ENCODE assay signal across 20 cellular contexts in the genomic region with DNA sequence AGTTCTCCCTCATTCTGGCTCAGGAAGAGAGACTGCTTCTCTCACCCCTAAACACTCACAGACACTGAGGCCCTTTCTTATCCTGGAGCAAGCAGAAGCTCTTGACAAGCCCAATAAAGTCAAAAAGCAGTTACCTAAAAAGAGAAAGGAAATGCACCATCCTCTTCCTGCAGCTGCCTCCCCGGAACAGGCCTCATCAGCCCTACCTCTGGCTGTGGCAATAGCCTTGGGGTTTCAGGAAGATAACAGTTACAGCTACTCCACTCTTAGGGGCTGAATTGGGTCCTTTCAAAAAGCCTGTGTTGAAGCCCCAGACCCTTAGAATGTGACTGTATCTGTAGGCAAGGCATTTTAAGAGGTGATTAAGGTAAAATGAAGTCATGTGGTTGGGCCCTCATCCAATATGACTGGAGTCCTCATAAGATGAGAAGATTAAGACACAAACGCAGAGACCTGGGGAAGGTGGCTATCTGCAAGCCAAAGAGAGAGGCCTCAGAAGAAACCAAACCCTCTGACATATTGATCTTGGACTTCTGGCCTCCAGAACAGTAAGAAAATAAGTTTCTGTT. TPM values are rescaled to one million over a fixed set of nuclear protein-coding genes. Genes with fewer than 3 reads are reported as not detected.
DNase-seq lines count a peak whose midpoint lies in the region; ATAC-seq, FAIRE-seq and TF ChIP-seq lines count a peak whose summit lies in the region.
"Had no signal": no experiment of that assay in that cellular context is flagged by ENCODE, and none has a peak within 500 bp of the region (broad histone marks: within the 10 kb centered on the region; RNA-seq: fewer than 3 reads in every experiment).

No MANE protein-coding gene starts in this region.

- no peak for DNase-seq in activated CD4-positive, alpha-beta T cell treated with anti-CD3 and anti-CD28 coated beads for 36 hours
- no peak for DNase-seq in activated CD4-positive, alpha-beta T cell treated with anti-CD3 and anti-CD28 coated beads for 48 hours
- peak in 2 of 4 experiments; percentile 31 to 57 for DNase-seq in K562 (ENCODE audit: extremely low read depth in 1 of 4, low spot score in 3 of 4)
- DNase-seq in neural progenitor cell (ENCODE audit: low spot score) = no peak
- DNase-seq in transverse colon = no peak
- no peak for DNase-seq in DMS79 (lab: John Stamatoyannopoulos, UW)
- DNase-seq: 8988T, DMS79 treated with DMSO at 0.1 percent for 48 hours, NCI-H1092, NCI-H1694, NCI-H774 had no signal

- peak; percentile 51 for FAIRE-seq in K562 (lab: Jason Lieb, UNC)
- FAIRE-seq: G401.6, H54 had no signal

- H3K79me2 ChIP-seq in KMS-11 (ENCODE audit: insufficient read depth, low read depth) = no peaks in the 10 kb centered on the region
- no peaks in the 10 kb centered on the region for H3K79me2 ChIP-seq in K562 (ENCODE audit: control insufficient read depth, insufficient read depth, low read length)
- no peaks in the 10 kb centered on the region for H3K79me2 ChIP-seq in neural progenitor cell (ENCODE audit: low read depth)

- H3K4me3 Mint-ChIP-seq in activated CD4-positive, alpha-beta T cell treated with anti-CD3 and anti-CD28 coated beads for 36 hours = no peak overlapping the region
- H3K4me3 Mint-ChIP-seq in neural progenitor cell = no peak overlapping the region

- peak overlapping the region; percentile 58 for H3K4me2 ChIP-seq in KMS-11
- H3K4me2 ChIP-seq in K562 (ENCODE audit: insufficient read depth, low read length) = no peak overlapping the region; the same call in 1 of the 2 replicates
- H3K4me2 ChIP-seq in neural progenitor cell = no peak overlapping the region

- peaks cover 6% of the 10 kb centered on the region for H3K36me3 Mint-ChIP-seq in activated CD4-positive, alpha-beta T cell treated with anti-CD3 and anti-CD28 coated beads for 36 hours (ENCODE audit: low read depth)
- H3K36me3 Mint-ChIP-seq in neural progenitor cell = no peaks in the 10 kb centered on the region

- CTCF ChIA-PET in activated CD4-positive, alpha-beta T cell treated with anti-CD3 and anti-CD28 coated beads for 36 hours (lab: Charles Lee) = interaction anchor here (0.5 kb wide), 1 partner anchor 34 kb away, joined by 3 read pairs; no protein-coding TSS in a partner anchor
- CTCF ChIA-PET in K562 (lab: Yijun Ruan, JAX; ENCODE audit: low intra/inter-chr PET ratio) = no interaction called here

- WGBS in K562 (ENCODE audit: insufficient coverage, low coverage, missing lambda C conversion rate) = 13% methylated on average over 2 of the region's 2 CpGs
- 70 to 80% methylated on average over 1 to 2 of the region's 2 CpGs for WGBS in transverse colon (ENCODE audit: low coverage in 1 of 2), 2 donors

- H3K9me3 Mint-ChIP-seq in activated CD4-positive, alpha-beta T cell treated with anti-CD3 and anti-CD28 coated beads for 36 hours (ENCODE audit: low read depth) = peaks cover 15% of the 10 kb centered on the region
- peaks cover 21% of the 10 kb centered on the region for H3K9me3 Mint-ChIP-seq in neural progenitor cell

- H3K27ac Mint-ChIP-seq in activated CD4-positive, alpha-beta T cell treated with anti-CD3 and anti-CD28 coated beads for 36 hours = no peak overlapping the region
- H3K27ac Mint-ChIP-seq in neural progenitor cell = peak overlapping the region; percentile 22

- in situ Hi-C loops in K562 (cut with MboI) = no loop called here
- in situ Hi-C loops in transverse colon (cut with MboI; ENCODE audit: low pct_ligation_motif_present in 1 of 4, low pct_unique_long_range_greater_than_20kb in 1 of 4, low sequenced_read_pairs in 3 of 4) = no loop called here

- H3K9me3 ChIP-seq in K562 (replicated peaks; ENCODE audit: control insufficient read depth, insufficient read depth, low read depth, low read length) (peaks cover 4% of the 10 kb centered on the region; the same call in 1 of the 2 replicates), neural progenitor cell (ENCODE audit: low read depth) (no peaks in the 10 kb centered on the region), transverse colon (peaks cover 4 to 13% of the 10 kb centered on the region in 2 donors)

- H3K27ac ChIP-seq in KMS-11 (peak overlapping the region; percentile 72), K562 (ENCODE audit: extremely low read depth, low read depth, low read length) (peak overlapping the region; percentile 55), neural progenitor cell (no peak overlapping the region), transverse colon (no peak overlapping the region)
- H3K27ac ChIP-seq: C4-2B had no signal

- H2AFZ ChIP-seq in KMS-11 (ENCODE audit: low read depth) (peak overlapping the region; percentile 66), K562 (ENCODE audit: low read depth, low read length) (peak overlapping the region; percentile 88), neural progenitor cell (replicated peaks) (no peak overlapping the region)

- peaks cover 11% of the 10 kb centered on the region for H3K4me1 Mint-ChIP-seq in activated CD4-positive, alpha-beta T cell treated with anti-CD3 and anti-CD28 coated beads for 36 hours
- H3K4me1 Mint-ChIP-seq in neural progenitor cell = peaks cover 2% of the 10 kb centered on the region

- H4K20me1 ChIP-seq in KMS-11 (ENCODE audit: insufficient read depth) (no peaks in the 10 kb centered on the region), K562 (replicated peaks; ENCODE audit: control insufficient read depth, insufficient read depth, low read length) (no peaks in the 10 kb centered on the region), neural progenitor cell (ENCODE audit: low read depth) (no peaks in the 10 kb centered on the region)

- BruUV-seq in K562 (replicated peaks; lab: Mats Ljungman, UMichigan) = no TSS peak

- intact Hi-C loops in activated CD4-positive, alpha-beta T cell treated with anti-CD3 and anti-CD28 coated beads for 36 hours (cut with DNase I, micrococcal nuclease) = no loop called here
- intact Hi-C loops in K562 (cut with micrococcal nuclease) (no loop called here), transverse colon (cut with DNase I; ENCODE audit: low total_unique reads) (no loop called here)

- H3K27me3 ChIP-seq in KMS-11 (ENCODE audit: insufficient read depth, low read depth) (no peaks in the 10 kb centered on the region), K562 (ENCODE audit: control insufficient read depth in 2 of 2, insufficient read depth in 2 of 2, low read length in 2 of 2) (no peaks in the 10 kb centered on the region), neural progenitor cell (peaks cover 10% of the 10 kb centered on the region), transverse colon (no peaks in the 10 kb centered on the region)

- POLR2A ChIA-PET in activated CD4-positive, alpha-beta T cell treated with anti-CD3 and anti-CD28 coated beads for 36 hours (lab: Charles Lee) = no interaction called here
- POLR2A ChIA-PET in K562 (lab: Yijun Ruan, JAX) = no interaction called here

- TF ChIP-seq CTCF in KMS-11 (conservative IDR thresholded peaks at IDR 0.05; ENCODE audit: low read depth, low read length) (no peak), K562 (IDR thresholded peaks at IDR 0.05 in 2 of 3, conservative IDR thresholded peaks at IDR 0.05 in 1 of 3; ENCODE audit: insufficient read depth in 2 of 3, low read depth in 1 of 3, low read length in 3 of 3) (no peak), neural progenitor cell (IDR thresholded peaks at IDR 0.05) (no peak), transverse colon (IDR thresholded peaks at IDR 0.05) (no peak)

- H3K9ac ChIP-seq in KMS-11 (peak overlapping the region; percentile 12; the same call in 1 of the 2 replicates), K562 (ENCODE audit: insufficient read depth in 1 of 2, low read depth in 2 of 2, low read length in 2 of 2) (no peak overlapping the region; a peak in 1 of 4 replicates), neural progenitor cell (no peak overlapping the region)

- peak; percentile 23 for ATAC-seq in activated CD4-positive, alpha-beta T cell treated with anti-CD3 and anti-CD28 coated beads for 36 hours
- peak; percentile 50 for ATAC-seq in K562
- no peak for ATAC-seq in GM21390 (IDR thresholded peaks at IDR 0.05; ENCODE audit: unreplicated experiment)
- ATAC-seq: Panc1, Right ventricle myocardium inferior, SK-N-SH treated with all-trans-retinoic acid at 6 μM for 48 hours had no signal

- no peak for TF ChIP-seq POLR2A in K562 (conservative IDR thresholded peaks at IDR 0.05)
- no peak for TF ChIP-seq POLR2A in transverse colon (IDR thresholded peaks at IDR 0.05)

- no peak overlapping the region for H3K4me3 ChIP-seq in KMS-11 (IDR thresholded peaks at IDR 0.05; ENCODE audit: insufficient read depth, low read depth, low read length)
- H3K4me3 ChIP-seq in K562 = no peak overlapping the region
- no peak overlapping the region for H3K4me3 ChIP-seq in neural progenitor cell
- no peak overlapping the region for H3K4me3 ChIP-seq in transverse colon

- H3F3A ChIP-seq in neural progenitor cell (ENCODE audit: low read depth) = peaks cover 9% of the 10 kb centered on the region

- no peak for TF ChIP-seq RAD21 in K562 (CRISPR knock-in tag; conservative IDR thresholded peaks at IDR 0.05 in 1 of 2, IDR thresholded peaks at IDR 0.05 in 1 of 2)

- TF ChIP-seq EP300 in K562 (IDR thresholded peaks at IDR 0.05; ENCODE audit: low read length) (no peak), transverse colon (IDR thresholded peaks at IDR 0.05; ENCODE audit: low read depth) (no peak)

- peaks cover 2% of the 10 kb centered on the region for H3K27me3 Mint-ChIP-seq in activated CD4-positive, alpha-beta T cell treated with anti-CD3 and anti-CD28 coated beads for 36 hours
- H3K27me3 Mint-ChIP-seq in neural progenitor cell (ENCODE audit: insufficient read depth, low read depth) = peaks cover 12% of the 10 kb centered on the region

- no peaks in the 10 kb centered on the region for H3K9me1 ChIP-seq in K562 (ENCODE audit: control insufficient read depth, insufficient read depth, low read length)

- H3K36me3 ChIP-seq in KMS-11 (ENCODE audit: insufficient read depth) (no peaks in the 10 kb centered on the region), K562 (ENCODE audit: control insufficient read depth, insufficient read depth, low read length) (no peaks in the 10 kb centered on the region), neural progenitor cell (no peaks in the 10 kb centered on the region), transverse colon (no peaks in the 10 kb centered on the region)

- H3K4me1 ChIP-seq in KMS-11 (ENCODE audit: low read depth, poor library complexity, severe bottlenecking) (peaks cover 45% of the 10 kb centered on the region), K562 (replicated peaks in 1 of 2; ENCODE audit: control insufficient read depth in 2 of 2, insufficient read depth in 2 of 2, low read length in 2 of 2) (peaks cover 31 to 51% of the 10 kb centered on the region in 2 experiments), neural progenitor cell (peaks cover 21% of the 10 kb centered on the region), transverse colon (no peaks in the 10 kb centered on the region)

RNA-seq across cellular contexts. Expression of a gene that starts 3.5 kb away (rescaled TPM):
- not detected for total RNA-seq in activated CD4-positive, alpha-beta T cell treated with anti-CD3 and anti-CD28 coated beads for 36 hours
- 1.3 and 4.1 TPM in 2 replicates for total RNA-seq in K562 (2011; cell fraction: chromatin; rRNA removed; ENCODE audit: low replicate concordance)
- 1.4 and 3.0 TPM in 2 replicates for total RNA-seq in K562 (2011; cell fraction: nucleolus; rRNA removed)
- total RNA-seq in K562 (2011; cell fraction: nucleoplasm; rRNA removed) = 1.6 and 1.9 TPM in 2 replicates
- total RNA-seq in K562 (2014; rRNA removed) = 5.1 TPM in 2 replicates
- 2.2 and 2.9 TPM in 2 replicates for total RNA-seq in K562 (2014; rRNA removed; fragmentation: Illumina TruSeq; extraction: Trizol)
- 4.7 and 5.2 TPM in 2 replicates for total RNA-seq in K562 (2015; rRNA removed; fragmentation: Illumina TruSeq; extraction: Trizol)
- total RNA-seq in K562 (2021) = 4.5 and 5.1 TPM in 2 replicates
- 8.0 and 9.5 TPM in 2 replicates for polyA plus RNA-seq in K562 (2011; rRNA removed)
- 11.8 and 13.9 TPM in 2 replicates for polyA plus RNA-seq in K562 (2011; cell fraction: cytosol; rRNA removed)
- 6.9 and 7.5 TPM in 2 replicates for polyA plus RNA-seq in K562 (2011; cell fraction: nucleus; rRNA removed)
- 5.1 and 15.0 TPM in 2 replicates for polyA plus RNA-seq in K562 (2012)
- polyA plus RNA-seq in K562 (2014; fragmentation: Illumina TruSeq; extraction: Trizol) = 5.0 and 5.7 TPM in 2 replicates
- under 1 TPM; 0.66 to 0.99 TPM for polyA plus RNA-seq in K562 (2014; fragmentation: Nextera tagmentation; extraction: Ambion mirVana)
- polyA plus RNA-seq in K562 (2014; rRNA removed) = 3.6 and 5.2 TPM in 2 replicates
- 3.5 and 4.7 TPM in 2 replicates for polyA minus RNA-seq in K562 (2011; rRNA and poly(A)+ RNA removed)
- polyA minus RNA-seq in K562 (2011; cell fraction: cytosol; rRNA and poly(A)+ RNA removed) = 2.7 and 3.4 TPM in 2 replicates
- 2.6 and 2.9 TPM in 2 replicates for polyA minus RNA-seq in K562 (2011; cell fraction: nucleus; rRNA and poly(A)+ RNA removed)
- total RNA-seq in neural progenitor cell (ENCODE audit: low replicate concordance) = not detected in 2 replicates
- total RNA-seq in transverse colon = under 1 TPM in 1 of 4 donors, not detected in 3; 0.64 TPM
- total RNA-seq: NCI-H460 had no signal

RNA-seq across cellular contexts. Expression of a gene that starts 11.4 kb away (rescaled TPM):
- under 1 TPM in 1 of 2 experiments, not detected in 1; 0.07 TPM for total RNA-seq in activated CD4-positive, alpha-beta T cell treated with anti-CD3 and anti-CD28 coated beads for 36 hours
- not detected in 2 replicates for total RNA-seq in K562 (2011; cell fraction: chromatin; rRNA removed; ENCODE audit: low replicate concordance)
- not detected in 2 replicates for total RNA-seq in K562 (2011; cell fraction: nucleolus; rRNA removed)
- not detected in 2 replicates for total RNA-seq in K562 (2011; cell fraction: nucleoplasm; rRNA removed)
- total RNA-seq in K562 (2014; rRNA removed) (not detected in 2 replicates), K562 (2014; rRNA removed; fragmentation: Illumina TruSeq; extraction: Trizol) (not detected in 2 replicates), K562 (2015; rRNA removed; fragmentation: Illumina TruSeq; extraction: Trizol) (not detected in 2 replicates), K562 (2021) (not detected in 2 replicates), neural progenitor cell (ENCODE audit: low replicate concordance) (0.77 TPM in 1 of 2 replicates, not detected in the other), transverse colon (1 to 10 TPM in 1 of 4 donors, under 1 TPM in 1, not detected in 2; 0.79 to 1.4 TPM)
- polyA plus RNA-seq in K562 (2011; rRNA removed) (not detected in 2 replicates), K562 (2014; fragmentation: Illumina TruSeq; extraction: Trizol) (not detected in 2 replicates), K562 (2014; fragmentation: Nextera tagmentation; extraction: Ambion mirVana) (not detected), K562 (2014; rRNA removed) (not detected in 2 replicates)
- not detected in 2 replicates for polyA plus RNA-seq in K562 (2011; cell fraction: cytosol; rRNA removed)
- polyA plus RNA-seq in K562 (2011; cell fraction: nucleus; rRNA removed) = not detected in 2 replicates
- polyA plus RNA-seq in K562 (2012) = 0.05 TPM in 1 of 2 replicates, not detected in the other
- not detected in 2 replicates for polyA minus RNA-seq in K562 (2011; rRNA and poly(A)+ RNA removed)
- not detected in 2 replicates for polyA minus RNA-seq in K562 (2011; cell fraction: cytosol; rRNA and poly(A)+ RNA removed)
- not detected in 2 replicates for polyA minus RNA-seq in K562 (2011; cell fraction: nucleus; rRNA and poly(A)+ RNA removed)
- total RNA-seq: NCI-H460 had no signal

RNA-seq across cellular contexts. Expression of a gene that starts 34.3 kb away (rescaled TPM):
- 10 to 100 TPM; 16.8 to 18.7 TPM for total RNA-seq in activated CD4-positive, alpha-beta T cell treated with anti-CD3 and anti-CD28 coated beads for 36 hours
- total RNA-seq in K562 (2011; cell fraction: chromatin; rRNA removed; ENCODE audit: low replicate concordance) = not detected in 2 replicates
- total RNA-seq in K562 (2011; cell fraction: nucleolus; rRNA removed) = 0.67 TPM in 1 of 2 replicates, not detected in the other
- total RNA-seq in K562 (2011; cell fraction: nucleoplasm; rRNA removed) = 0.51 TPM in 1 of 2 replicates, not detected in the other
- 0.37 TPM in 1 of 2 replicates, not detected in the other for total RNA-seq in K562 (2014; rRNA removed)
- 0.99 and 1.0 TPM in 2 replicates for total RNA-seq in K562 (2014; rRNA removed; fragmentation: Illumina TruSeq; extraction: Trizol)
- total RNA-seq in K562 (2015; rRNA removed; fragmentation: Illumina TruSeq; extraction: Trizol) = 2.0 and 3.0 TPM in 2 replicates
- 0.80 and 1.2 TPM in 2 replicates for total RNA-seq in K562 (2021)
- polyA plus RNA-seq in K562 (2011; rRNA removed) = 0.43 and 0.54 TPM in 2 replicates
- 0.19 and 0.60 TPM in 2 replicates for polyA plus RNA-seq in K562 (2011; cell fraction: cytosol; rRNA removed)
- 0.20 and 0.47 TPM in 2 replicates for polyA plus RNA-seq in K562 (2011; cell fraction: nucleus; rRNA removed)
- 2.3 and 7.2 TPM in 2 replicates for polyA plus RNA-seq in K562 (2012)
- polyA plus RNA-seq in K562 (2014; fragmentation: Illumina TruSeq; extraction: Trizol) = 1.1 and 1.3 TPM in 2 replicates
- 1 to 10 TPM; 1.2 to 2.1 TPM for polyA plus RNA-seq in K562 (2014; fragmentation: Nextera tagmentation; extraction: Ambion mirVana)
- 0.57 and 1.7 TPM in 2 replicates for polyA plus RNA-seq in K562 (2014; rRNA removed)
- 0.84 TPM in 1 of 2 replicates, not detected in the other for polyA minus RNA-seq in K562 (2011; rRNA and poly(A)+ RNA removed)
- 1.2 TPM in 1 of 2 replicates, not detected in the other for polyA minus RNA-seq in K562 (2011; cell fraction: cytosol; rRNA and poly(A)+ RNA removed)
- polyA minus RNA-seq in K562 (2011; cell fraction: nucleus; rRNA and poly(A)+ RNA removed) = not detected in 2 replicates
- not detected in 2 replicates for total RNA-seq in neural progenitor cell (ENCODE audit: low replicate concordance)
- total RNA-seq in transverse colon = 10 to 100 TPM; 35.4 to 78.6 (median 40.7) TPM
- total RNA-seq: NCI-H460 had no signal

Comparison
In these comparisons a context has a peak if more than half of its experiments do, and no peak if none do; other contexts are left out.
1. H3K27ac ChIP-seq: peak in KMS-11 (single experiment) and K562 (single experiment); none in neural progenitor cell (single experiment) and transverse colon (0 of 4).
2. RNA of a gene that starts 34.3 kb away (total RNA-seq): 35.4 to 78.6 TPM in transverse colon and 16.8 to 18.7 TPM in activated CD4-positive, alpha-beta T cell treated with anti-CD3 and anti-CD28 coated beads for 36 hours; 0.37 to 3.0 TPM in K562 and not detected in neural progenitor cell; every median in the first group is over 4 times any median in the second.